ENCODE assay signal across 1 cellular context in the genomic region with DNA sequence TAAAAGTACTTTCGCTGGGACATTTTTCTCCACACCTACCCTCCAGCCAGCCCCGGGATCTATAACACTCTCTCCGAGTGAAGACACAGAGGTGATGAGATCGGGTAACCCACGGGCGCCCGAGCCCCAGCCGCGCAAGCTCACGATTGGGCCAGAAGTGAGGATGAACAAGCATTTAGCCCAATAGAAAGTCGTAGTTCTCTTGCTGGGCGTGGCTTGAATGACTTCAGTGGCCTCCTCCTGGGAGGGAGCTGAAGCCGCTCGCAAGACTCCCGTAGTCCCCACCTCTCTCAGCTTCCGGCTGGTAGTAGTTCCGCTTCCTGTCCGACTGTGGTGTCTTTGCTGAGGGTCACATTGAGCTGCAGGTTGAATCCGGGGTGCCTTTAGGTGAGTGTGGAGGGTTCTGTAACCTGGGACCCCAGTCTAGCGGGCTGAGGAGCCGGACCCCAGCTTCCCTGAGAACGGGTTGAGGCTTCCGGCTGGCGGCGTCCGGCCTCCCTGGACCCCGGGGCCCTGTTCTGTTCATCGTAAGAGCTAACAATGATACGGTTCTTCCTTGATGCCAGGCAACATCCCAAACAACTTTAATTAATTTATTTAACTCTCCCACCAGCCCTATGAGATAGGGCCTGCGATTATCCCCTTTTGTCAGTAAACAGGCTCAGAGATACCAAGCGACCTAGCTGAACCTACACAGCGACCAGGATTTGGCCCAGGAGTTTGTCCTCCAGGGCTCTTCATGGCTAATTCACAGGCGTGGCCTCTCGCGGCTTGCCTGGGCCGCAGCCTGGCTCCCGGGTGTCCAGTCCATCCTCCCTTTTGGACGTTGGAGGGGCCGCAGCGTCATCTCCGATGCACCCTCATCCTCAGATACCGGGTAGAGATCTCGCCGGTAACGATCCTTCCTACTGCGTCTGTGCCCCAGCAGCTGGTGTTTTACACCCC.
A peak's percentile ranks its signal among the peaks of the same experiment; 100 is the strongest.
TF ChIP-seq lines count a peak whose summit lies in the region.

A gene with protein sequence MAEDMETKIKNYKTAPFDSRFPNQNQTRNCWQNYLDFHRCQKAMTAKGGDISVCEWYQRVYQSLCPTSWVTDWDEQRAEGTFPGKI (plus strand): TSS at position 307 of the 945 bp plus-strand sequence. CDS start 2,921 bp downstream, outside the sequence.

TF ChIP-seq in HepG2, 621 proteins besides CTCF, POLR2A, EP300 and RAD21 (continued from another document and continues in another):
- TF ChIP-seq, protein P1, sequence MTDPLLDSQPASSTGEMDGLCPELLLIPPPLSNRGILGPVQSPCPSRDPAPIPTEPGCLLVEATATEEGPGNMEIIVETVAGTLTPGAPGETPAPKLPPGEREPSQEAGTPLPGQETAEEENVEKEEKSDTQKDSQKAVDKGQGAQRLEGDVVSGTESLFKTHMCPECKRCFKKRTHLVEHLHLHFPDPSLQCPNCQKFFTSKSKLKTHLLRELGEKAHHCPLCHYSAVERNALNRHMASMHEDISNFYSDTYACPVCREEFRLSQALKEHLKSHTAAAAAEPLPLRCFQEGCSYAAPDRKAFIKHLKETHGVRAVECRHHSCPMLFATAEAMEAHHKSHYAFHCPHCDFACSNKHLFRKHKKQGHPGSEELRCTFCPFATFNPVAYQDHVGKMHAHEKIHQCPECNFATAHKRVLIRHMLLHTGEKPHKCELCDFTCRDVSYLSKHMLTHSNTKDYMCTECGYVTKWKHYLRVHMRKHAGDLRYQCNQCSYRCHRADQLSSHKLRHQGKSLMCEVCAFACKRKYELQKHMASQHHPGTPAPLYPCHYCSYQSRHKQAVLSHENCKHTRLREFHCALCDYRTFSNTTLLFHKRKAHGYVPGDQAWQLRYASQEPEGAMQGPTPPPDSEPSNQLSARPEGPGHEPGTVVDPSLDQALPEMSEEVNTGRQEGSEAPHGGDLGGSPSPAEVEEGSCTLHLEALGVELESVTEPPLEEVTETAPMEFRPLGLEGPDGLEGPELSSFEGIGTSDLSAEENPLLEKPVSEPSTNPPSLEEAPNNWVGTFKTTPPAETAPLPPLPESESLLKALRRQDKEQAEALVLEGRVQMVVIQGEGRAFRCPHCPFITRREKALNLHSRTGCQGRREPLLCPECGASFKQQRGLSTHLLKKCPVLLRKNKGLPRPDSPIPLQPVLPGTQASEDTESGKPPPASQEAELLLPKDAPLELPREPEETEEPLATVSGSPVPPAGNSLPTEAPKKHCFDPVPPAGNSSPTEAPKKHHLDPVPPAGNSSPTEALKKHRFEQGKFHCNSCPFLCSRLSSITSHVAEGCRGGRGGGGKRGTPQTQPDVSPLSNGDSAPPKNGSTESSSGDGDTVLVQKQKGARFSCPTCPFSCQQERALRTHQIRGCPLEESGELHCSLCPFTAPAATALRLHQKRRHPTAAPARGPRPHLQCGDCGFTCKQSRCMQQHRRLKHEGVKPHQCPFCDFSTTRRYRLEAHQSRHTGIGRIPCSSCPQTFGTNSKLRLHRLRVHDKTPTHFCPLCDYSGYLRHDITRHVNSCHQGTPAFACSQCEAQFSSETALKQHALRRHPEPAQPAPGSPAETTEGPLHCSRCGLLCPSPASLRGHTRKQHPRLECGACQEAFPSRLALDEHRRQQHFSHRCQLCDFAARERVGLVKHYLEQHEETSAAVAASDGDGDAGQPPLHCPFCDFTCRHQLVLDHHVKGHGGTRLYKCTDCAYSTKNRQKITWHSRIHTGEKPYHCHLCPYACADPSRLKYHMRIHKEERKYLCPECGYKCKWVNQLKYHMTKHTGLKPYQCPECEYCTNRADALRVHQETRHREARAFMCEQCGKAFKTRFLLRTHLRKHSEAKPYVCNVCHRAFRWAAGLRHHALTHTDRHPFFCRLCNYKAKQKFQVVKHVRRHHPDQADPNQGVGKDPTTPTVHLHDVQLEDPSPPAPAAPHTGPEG (CRISPR knock-in tag; IDR thresholded peaks at IDR 0.05), result no peak
- TF ChIP-seq ZBTB8A (CRISPR knock-in tag; IDR thresholded peaks at IDR 0.05; ENCODE audit: borderline replicate concordance, low read depth), result no peak
- TF ChIP-seq, protein P2, sequence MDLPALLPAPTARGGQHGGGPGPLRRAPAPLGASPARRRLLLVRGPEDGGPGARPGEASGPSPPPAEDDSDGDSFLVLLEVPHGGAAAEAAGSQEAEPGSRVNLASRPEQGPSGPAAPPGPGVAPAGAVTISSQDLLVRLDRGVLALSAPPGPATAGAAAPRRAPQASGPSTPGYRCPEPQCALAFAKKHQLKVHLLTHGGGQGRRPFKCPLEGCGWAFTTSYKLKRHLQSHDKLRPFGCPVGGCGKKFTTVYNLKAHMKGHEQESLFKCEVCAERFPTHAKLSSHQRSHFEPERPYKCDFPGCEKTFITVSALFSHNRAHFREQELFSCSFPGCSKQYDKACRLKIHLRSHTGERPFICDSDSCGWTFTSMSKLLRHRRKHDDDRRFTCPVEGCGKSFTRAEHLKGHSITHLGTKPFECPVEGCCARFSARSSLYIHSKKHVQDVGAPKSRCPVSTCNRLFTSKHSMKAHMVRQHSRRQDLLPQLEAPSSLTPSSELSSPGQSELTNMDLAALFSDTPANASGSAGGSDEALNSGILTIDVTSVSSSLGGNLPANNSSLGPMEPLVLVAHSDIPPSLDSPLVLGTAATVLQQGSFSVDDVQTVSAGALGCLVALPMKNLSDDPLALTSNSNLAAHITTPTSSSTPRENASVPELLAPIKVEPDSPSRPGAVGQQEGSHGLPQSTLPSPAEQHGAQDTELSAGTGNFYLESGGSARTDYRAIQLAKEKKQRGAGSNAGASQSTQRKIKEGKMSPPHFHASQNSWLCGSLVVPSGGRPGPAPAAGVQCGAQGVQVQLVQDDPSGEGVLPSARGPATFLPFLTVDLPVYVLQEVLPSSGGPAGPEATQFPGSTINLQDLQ (CRISPR knock-in tag; IDR thresholded peaks at IDR 0.05), result no peak
- TF ChIP-seq KLF16 (CRISPR knock-in tag; IDR thresholded peaks at IDR 0.05), result peak in 1 of 2 experiments; percentile 54; a peak in 1 of 4 replicates
- TF ChIP-seq ISX (CRISPR knock-in tag; conservative IDR thresholded peaks at IDR 0.05), result no peak
- TF ChIP-seq GFI1 (CRISPR knock-in tag; IDR thresholded peaks at IDR 0.05; ENCODE audit: borderline replicate concordance), result no peak
- TF ChIP-seq, protein P3, sequence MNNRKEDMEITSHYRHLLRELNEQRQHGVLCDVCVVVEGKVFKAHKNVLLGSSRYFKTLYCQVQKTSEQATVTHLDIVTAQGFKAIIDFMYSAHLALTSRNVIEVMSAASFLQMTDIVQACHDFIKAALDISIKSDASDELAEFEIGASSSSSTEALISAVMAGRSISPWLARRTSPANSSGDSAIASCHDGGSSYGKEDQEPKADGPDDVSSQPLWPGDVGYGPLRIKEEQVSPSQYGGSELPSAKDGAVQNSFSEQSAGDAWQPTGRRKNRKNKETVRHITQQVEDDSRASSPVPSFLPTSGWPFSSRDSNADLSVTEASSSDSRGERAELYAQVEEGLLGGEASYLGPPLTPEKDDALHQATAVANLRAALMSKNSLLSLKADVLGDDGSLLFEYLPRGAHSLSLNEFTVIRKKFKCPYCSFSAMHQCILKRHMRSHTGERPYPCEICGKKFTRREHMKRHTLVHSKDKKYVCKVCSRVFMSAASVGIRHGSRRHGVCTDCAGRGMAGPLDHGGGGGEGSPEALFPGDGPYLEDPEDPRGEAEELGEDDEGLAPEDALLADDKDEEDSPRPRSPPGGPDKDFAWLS (CRISPR knock-in tag; IDR thresholded peaks at IDR 0.05; ENCODE audit: borderline replicate concordance), result no peak
- TF ChIP-seq GATAD2A (CRISPR knock-in tag; IDR thresholded peaks at IDR 0.05), result peak; percentile 28; the same call in 1 of the 2 replicates
- TF ChIP-seq GPN1 (CRISPR knock-in tag; IDR thresholded peaks at IDR 0.05; ENCODE audit: borderline replicate concordance), result no peak
- TF ChIP-seq, protein P4, sequence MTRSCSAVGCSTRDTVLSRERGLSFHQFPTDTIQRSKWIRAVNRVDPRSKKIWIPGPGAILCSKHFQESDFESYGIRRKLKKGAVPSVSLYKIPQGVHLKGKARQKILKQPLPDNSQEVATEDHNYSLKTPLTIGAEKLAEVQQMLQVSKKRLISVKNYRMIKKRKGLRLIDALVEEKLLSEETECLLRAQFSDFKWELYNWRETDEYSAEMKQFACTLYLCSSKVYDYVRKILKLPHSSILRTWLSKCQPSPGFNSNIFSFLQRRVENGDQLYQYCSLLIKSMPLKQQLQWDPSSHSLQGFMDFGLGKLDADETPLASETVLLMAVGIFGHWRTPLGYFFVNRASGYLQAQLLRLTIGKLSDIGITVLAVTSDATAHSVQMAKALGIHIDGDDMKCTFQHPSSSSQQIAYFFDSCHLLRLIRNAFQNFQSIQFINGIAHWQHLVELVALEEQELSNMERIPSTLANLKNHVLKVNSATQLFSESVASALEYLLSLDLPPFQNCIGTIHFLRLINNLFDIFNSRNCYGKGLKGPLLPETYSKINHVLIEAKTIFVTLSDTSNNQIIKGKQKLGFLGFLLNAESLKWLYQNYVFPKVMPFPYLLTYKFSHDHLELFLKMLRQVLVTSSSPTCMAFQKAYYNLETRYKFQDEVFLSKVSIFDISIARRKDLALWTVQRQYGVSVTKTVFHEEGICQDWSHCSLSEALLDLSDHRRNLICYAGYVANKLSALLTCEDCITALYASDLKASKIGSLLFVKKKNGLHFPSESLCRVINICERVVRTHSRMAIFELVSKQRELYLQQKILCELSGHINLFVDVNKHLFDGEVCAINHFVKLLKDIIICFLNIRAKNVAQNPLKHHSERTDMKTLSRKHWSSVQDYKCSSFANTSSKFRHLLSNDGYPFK (CRISPR knock-in tag; IDR thresholded peaks at IDR 0.05; ENCODE audit: borderline replicate concordance), result peak; percentile 32; the same call in 1 of the 2 replicates
- TF ChIP-seq ZNF737 (CRISPR knock-in tag; IDR thresholded peaks at IDR 0.05; ENCODE audit: borderline replicate concordance), result no peak
- TF ChIP-seq, protein P5, sequence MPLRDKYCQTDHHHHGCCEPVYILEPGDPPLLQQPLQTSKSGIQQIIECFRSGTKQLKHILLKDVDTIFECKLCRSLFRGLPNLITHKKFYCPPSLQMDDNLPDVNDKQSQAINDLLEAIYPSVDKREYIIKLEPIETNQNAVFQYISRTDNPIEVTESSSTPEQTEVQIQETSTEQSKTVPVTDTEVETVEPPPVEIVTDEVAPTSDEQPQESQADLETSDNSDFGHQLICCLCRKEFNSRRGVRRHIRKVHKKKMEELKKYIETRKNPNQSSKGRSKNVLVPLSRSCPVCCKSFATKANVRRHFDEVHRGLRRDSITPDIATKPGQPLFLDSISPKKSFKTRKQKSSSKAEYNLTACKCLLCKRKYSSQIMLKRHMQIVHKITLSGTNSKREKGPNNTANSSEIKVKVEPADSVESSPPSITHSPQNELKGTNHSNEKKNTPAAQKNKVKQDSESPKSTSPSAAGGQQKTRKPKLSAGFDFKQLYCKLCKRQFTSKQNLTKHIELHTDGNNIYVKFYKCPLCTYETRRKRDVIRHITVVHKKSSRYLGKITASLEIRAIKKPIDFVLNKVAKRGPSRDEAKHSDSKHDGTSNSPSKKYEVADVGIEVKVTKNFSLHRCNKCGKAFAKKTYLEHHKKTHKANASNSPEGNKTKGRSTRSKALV (CRISPR knock-in tag; IDR thresholded peaks at IDR 0.05), result peak; percentile 39; the same call in 1 of the 2 replicates
- TF ChIP-seq, protein P6, sequence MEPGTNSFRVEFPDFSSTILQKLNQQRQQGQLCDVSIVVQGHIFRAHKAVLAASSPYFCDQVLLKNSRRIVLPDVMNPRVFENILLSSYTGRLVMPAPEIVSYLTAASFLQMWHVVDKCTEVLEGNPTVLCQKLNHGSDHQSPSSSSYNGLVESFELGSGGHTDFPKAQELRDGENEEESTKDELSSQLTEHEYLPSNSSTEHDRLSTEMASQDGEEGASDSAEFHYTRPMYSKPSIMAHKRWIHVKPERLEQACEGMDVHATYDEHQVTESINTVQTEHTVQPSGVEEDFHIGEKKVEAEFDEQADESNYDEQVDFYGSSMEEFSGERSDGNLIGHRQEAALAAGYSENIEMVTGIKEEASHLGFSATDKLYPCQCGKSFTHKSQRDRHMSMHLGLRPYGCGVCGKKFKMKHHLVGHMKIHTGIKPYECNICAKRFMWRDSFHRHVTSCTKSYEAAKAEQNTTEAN (CRISPR knock-in tag; conservative IDR thresholded peaks at IDR 0.05), result no peak
- 0 out of 2 replicates have a peak, but pooled peaks have one; percentile 15 for TF ChIP-seq ZNF678 (CRISPR knock-in tag; IDR thresholded peaks at IDR 0.05)
- TF ChIP-seq SMC3 (IDR thresholded peaks at IDR 0.05; ENCODE audit: low read length), result no peak
- TF ChIP-seq, protein P7, sequence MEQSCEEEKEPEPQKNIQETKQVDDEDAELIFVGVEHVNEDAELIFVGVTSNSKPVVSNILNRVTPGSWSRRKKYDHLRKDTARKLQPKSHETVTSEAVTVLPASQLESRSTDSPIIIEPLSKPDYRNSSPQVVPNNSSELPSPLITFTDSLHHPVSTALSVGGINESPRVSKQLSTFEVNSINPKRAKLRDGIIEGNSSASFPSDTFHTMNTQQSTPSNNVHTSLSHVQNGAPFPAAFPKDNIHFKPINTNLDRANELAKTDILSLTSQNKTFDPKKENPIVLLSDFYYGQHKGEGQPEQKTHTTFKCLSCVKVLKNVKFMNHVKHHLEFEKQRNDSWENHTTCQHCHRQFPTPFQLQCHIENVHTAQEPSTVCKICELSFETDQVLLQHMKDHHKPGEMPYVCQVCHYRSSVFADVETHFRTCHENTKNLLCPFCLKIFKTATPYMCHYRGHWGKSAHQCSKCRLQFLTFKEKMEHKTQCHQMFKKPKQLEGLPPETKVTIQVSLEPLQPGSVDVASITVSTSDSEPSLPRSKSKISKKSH (CRISPR knock-in tag; IDR thresholded peaks at IDR 0.05; ENCODE audit: borderline replicate concordance), result no peak
- TF ChIP-seq RFXAP (CRISPR knock-in tag; IDR thresholded peaks at IDR 0.05; ENCODE audit: borderline replicate concordance), result no peak
- TF ChIP-seq NFIC (IDR thresholded peaks at IDR 0.05; ENCODE audit: low read length), result no peak
- TF ChIP-seq ZNF605 (CRISPR knock-in tag; IDR thresholded peaks at IDR 0.05), result peak; percentile 64; the same call in 1 of the 2 replicates
- TF ChIP-seq, protein P8, sequence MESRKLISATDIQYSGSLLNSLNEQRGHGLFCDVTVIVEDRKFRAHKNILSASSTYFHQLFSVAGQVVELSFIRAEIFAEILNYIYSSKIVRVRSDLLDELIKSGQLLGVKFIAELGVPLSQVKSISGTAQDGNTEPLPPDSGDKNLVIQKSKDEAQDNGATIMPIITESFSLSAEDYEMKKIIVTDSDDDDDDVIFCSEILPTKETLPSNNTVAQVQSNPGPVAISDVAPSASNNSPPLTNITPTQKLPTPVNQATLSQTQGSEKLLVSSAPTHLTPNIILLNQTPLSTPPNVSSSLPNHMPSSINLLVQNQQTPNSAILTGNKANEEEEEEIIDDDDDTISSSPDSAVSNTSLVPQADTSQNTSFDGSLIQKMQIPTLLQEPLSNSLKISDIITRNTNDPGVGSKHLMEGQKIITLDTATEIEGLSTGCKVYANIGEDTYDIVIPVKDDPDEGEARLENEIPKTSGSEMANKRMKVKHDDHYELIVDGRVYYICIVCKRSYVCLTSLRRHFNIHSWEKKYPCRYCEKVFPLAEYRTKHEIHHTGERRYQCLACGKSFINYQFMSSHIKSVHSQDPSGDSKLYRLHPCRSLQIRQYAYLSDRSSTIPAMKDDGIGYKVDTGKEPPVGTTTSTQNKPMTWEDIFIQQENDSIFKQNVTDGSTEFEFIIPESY (CRISPR knock-in tag; IDR thresholded peaks at IDR 0.05), result no peak
- no peak for TF ChIP-seq FOXK1 (CRISPR knock-in tag; IDR thresholded peaks at IDR 0.05; ENCODE audit: borderline replicate concordance, low read depth)
- TF ChIP-seq ESRRA (CRISPR knock-in tag; IDR thresholded peaks at IDR 0.05; ENCODE audit: low read depth), result no peak; the same call in 1 of the 2 replicates
- TF ChIP-seq HDAC6 (IDR thresholded peaks at IDR 0.05; ENCODE audit: low read depth, low read length), result no peak
- peak; percentile 46; the same call in 1 of the 2 replicates for TF ChIP-seq ZSCAN20 (CRISPR knock-in tag; IDR thresholded peaks at IDR 0.05; ENCODE audit: borderline replicate concordance)
- TF ChIP-seq FOSL1 (CRISPR knock-in tag; IDR thresholded peaks at IDR 0.05; ENCODE audit: borderline replicate concordance), result no peak
